9 cellular contexts compared by ENCODE assay signal in genomic region chr6:132354517-132355167, GRCh38. TPM values are rescaled to one million over a fixed set of nuclear protein-coding genes. Genes with fewer than 3 reads are reported as not detected.
DNase-seq lines count a peak whose midpoint lies in the region; ATAC-seq and TF ChIP-seq lines count a peak whose summit lies in the region.
"Had no signal": no experiment of that assay in that cellular context is flagged by ENCODE, and none has a peak within 500 bp of the region (broad histone marks: within the 10 kb centered on the region; RNA-seq: fewer than 3 reads in every experiment).

No MANE protein-coding gene starts in this region.

- peak; percentile 6 for DNase-seq in EL
- peak; percentile 67 to 89 for DNase-seq in HL-60 (ENCODE audit: low read depth in 1 of 2, low spot score in 1 of 2)
- DNase-seq in activated CD8-positive, alpha-beta memory T cell treated with anti-CD3 and anti-CD28 coated beads for 48 hours (ENCODE audit: low read depth in 2 of 3, low spot score in 2 of 3), result peak in 2 of 3 experiments; percentile 8 to 9
- DNase-seq in naive B cell, result peak; percentile 92
- DNase-seq in NCI-H1105 (lab: John Stamatoyannopoulos, UW), result no peak
- DNase-seq in progenitor cell of endocrine pancreas (ENCODE audit: low spot score, unreplicated experiment), result no peak
- DNase-seq in DMS 273 treated with DMSO at 0.1 percent for 48 hours (lab: John Stamatoyannopoulos, UW), result no peak

- H3K27ac Mint-ChIP-seq in naive B cell (peak overlapping the region; percentile 84 to 98 (median 96)), progenitor cell of endocrine pancreas (no peak overlapping the region)
- H3K27ac Mint-ChIP-seq: brain had no signal

- peak overlapping the region; percentile 57 to 95 (median 78) for H3K4me3 Mint-ChIP-seq in naive B cell
- H3K4me3 Mint-ChIP-seq in progenitor cell of endocrine pancreas (ENCODE audit: low read depth), result no peak overlapping the region
- H3K4me3 Mint-ChIP-seq: brain had no signal

- peak; percentile 94 to 95 for ATAC-seq in naive B cell (ENCODE audit: low read depth in 2 of 2)
- ATAC-seq in GM18519 (IDR thresholded peaks at IDR 0.05; ENCODE audit: low FRiP score, unreplicated experiment), result no peak

- peaks cover 4 to 20% of the 10 kb centered on the region in 2 donors for H3K36me3 Mint-ChIP-seq in naive B cell
- peaks cover 8% of the 10 kb centered on the region for H3K36me3 Mint-ChIP-seq in progenitor cell of endocrine pancreas (ENCODE audit: insufficient read depth)

- H3K4me3 ChIP-seq in HL-60 (replicated peaks; ENCODE audit: insufficient read depth, low read length), result no peak overlapping the region

- H3K9me3 Mint-ChIP-seq in naive B cell (peaks cover 0 to 13% (median 8%) of the 10 kb centered on the region in 7 donors), progenitor cell of endocrine pancreas (ENCODE audit: low read depth) (peaks cover 44% of the 10 kb centered on the region)

- H3K27me3 Mint-ChIP-seq in naive B cell (no peaks in the 10 kb centered on the region), progenitor cell of endocrine pancreas (no peaks in the 10 kb centered on the region)

- H3K4me1 Mint-ChIP-seq in naive B cell (peaks cover 62 to 71% (median 65%) of the 10 kb centered on the region in 3 donors), progenitor cell of endocrine pancreas (ENCODE audit: low read depth) (no peaks in the 10 kb centered on the region)
- H3K4me1 Mint-ChIP-seq: brain had no signal

- no peaks in the 10 kb centered on the region for H3K27me3 ChIP-seq in HL-60 (ENCODE audit: insufficient read depth, poor library complexity, severe bottlenecking)

- TF ChIP-seq CTCF in HL-60 (IDR thresholded peaks at IDR 0.05; ENCODE audit: insufficient read depth, low read length) (no peak), progenitor cell of endocrine pancreas (IDR thresholded peaks at IDR 0.05; ENCODE audit: unreplicated experiment) (no peak)

- peak overlapping the region; percentile 76 for H3K27ac ChIP-seq in HL-60 (replicated peaks)

RNA-seq across cellular contexts. Expression of gene MOXD1, which starts 46.6 kb away (rescaled TPM):
- polyA plus RNA-seq in naive B cell (ENCODE audit: low read depth in 6 of 6), result 10 to 100 TPM in 2 of 6 donors, 1 to 10 TPM in 4; 3.8 to 11.4 (median 8.1) TPM
- total RNA-seq in progenitor cell of endocrine pancreas, result 8.4 and 8.9 TPM in 2 replicates

Comparison
In these comparisons a context has a peak if more than half of its experiments do, and no peak if none do; other contexts are left out.
1. DNase-seq: peak in EL (single experiment), HL-60 (2 of 2), activated CD8-positive, alpha-beta memory T cell treated with anti-CD3 and anti-CD28 coated beads for 48 hours (2 of 3) and naive B cell (single experiment); none in NCI-H1105 (single experiment), progenitor cell of endocrine pancreas (single experiment) and DMS 273 treated with DMSO at 0.1 percent for 48 hours (single experiment).